8 cellular contexts compared by ENCODE assay signal in genomic region chr1:37794372-37795339, GRCh38. TPM values are rescaled to one million over a fixed set of nuclear protein-coding genes. Genes with fewer than 3 reads are reported as not detected.
A peak's percentile ranks its signal among the peaks of the same experiment; 100 is the strongest.
DNase-seq lines count a peak whose midpoint lies in the region; ATAC-seq and TF ChIP-seq lines count a peak whose summit lies in the region.

No MANE protein-coding gene starts in this region.

- 7 to 13% (median 10%) methylated on average over 39 to 59 of the region's 59 CpGs for WGBS in ovary, 3 donors

- peaks cover 20% of the 10 kb centered on the region for H3K27me3 ChIP-seq in AG04450 (ENCODE audit: control insufficient read depth, insufficient read depth, low read length)
- H3K27me3 ChIP-seq in duodenal mucosa (ENCODE audit: control insufficient read depth in 1 of 2, insufficient read depth in 2 of 2, low read length in 2 of 2), result peaks cover 0 to 4% of the 10 kb centered on the region in 2 donors
- H3K27me3 ChIP-seq in ovary, result no peaks in the 10 kb centered on the region

- no peak for TF ChIP-seq EP300 in ovary (IDR thresholded peaks at IDR 0.05)

- DNase-seq in AG04450 (ENCODE audit: low read depth, low spot score) (no peak), NCI-H2227 (lab: John Stamatoyannopoulos, UW; ENCODE audit: unreplicated experiment) (peak; percentile 55), ovary (no peak), COLO829 (ENCODE audit: low spot score) (no peak), KG1 (lab: John Stamatoyannopoulos, UW) (no peak), NOMO-1 treated with DMSO at 0.1 percent for 48 hours (lab: John Stamatoyannopoulos, UW; ENCODE audit: unreplicated experiment) (no peak)

- H3K36me3 ChIP-seq in duodenal mucosa (ENCODE audit: control insufficient read depth in 1 of 2, insufficient read depth in 2 of 2, low read length in 2 of 2) (peaks cover 0 to 8% of the 10 kb centered on the region in 2 donors), ovary (no peaks in the 10 kb centered on the region)

- H3K4me3 ChIP-seq in AG04450 (ENCODE audit: low read depth, low read length), result peak overlapping the region; percentile 7; the same call in 1 of the 2 replicates
- peak overlapping the region; percentile 43 to 74 for H3K4me3 ChIP-seq in duodenal mucosa (ENCODE audit: low read depth in 1 of 2, low read length in 2 of 2)
- H3K4me3 ChIP-seq in ovary, result peak overlapping the region; percentile 47

- no peak overlapping the region for H3K9ac ChIP-seq in duodenal mucosa (ENCODE audit: low read depth in 1 of 2, low read length in 2 of 2)

- peaks cover 7 to 11% of the 10 kb centered on the region in 2 donors for H3K4me1 ChIP-seq in duodenal mucosa (ENCODE audit: control insufficient read depth in 1 of 2, insufficient read depth in 2 of 2, low read length in 2 of 2)
- peaks cover 5% of the 10 kb centered on the region for H3K4me1 ChIP-seq in ovary (ENCODE audit: insufficient read depth)

- no peak overlapping the region for H3K27ac ChIP-seq in AG04450 (ENCODE audit: low read depth, low read length)
- H3K27ac ChIP-seq in duodenal mucosa (ENCODE audit: low read depth, low read length), result no peak overlapping the region
- H3K27ac ChIP-seq in ovary, result no peak overlapping the region

- no peak for TF ChIP-seq POLR2A in ovary (IDR thresholded peaks at IDR 0.05)

- CTCF ChIA-PET in AG04450 (lab: Charles Lee), result interaction anchor here (0.8 kb wide), 1 partner anchor 113 kb away, joined by 3 read pairs; no protein-coding TSS in a partner anchor

- peak; percentile 42 for ATAC-seq in GM19023 (IDR thresholded peaks at IDR 0.05; ENCODE audit: unreplicated experiment)

- H3K9me3 ChIP-seq in AG04450 (ENCODE audit: control insufficient read depth, insufficient read depth, low read length) (no peaks in the 10 kb centered on the region; the same call in 1 of the 2 replicates), duodenal mucosa (ENCODE audit: control insufficient read depth in 1 of 2, low read length in 2 of 2) (no peaks in the 10 kb centered on the region), ovary (no peaks in the 10 kb centered on the region)

- intact Hi-C loops in ovary (cut with DNase I), result no loop called here

- POLR2A ChIA-PET in AG04450 (lab: Yijun Ruan, JAX), result no interaction called here

- TF ChIP-seq CTCF in AG04450 (IDR thresholded peaks at IDR 0.05; ENCODE audit: low read depth, low read length) (no peak), ovary (IDR thresholded peaks at IDR 0.05) (no peak)

RNA-seq across cellular contexts. Expression of gene MANEAL, which starts 1.0 kb away (rescaled TPM):
- 0.32 and 0.65 TPM in 2 replicates for polyA plus RNA-seq in AG04450 (2011; rRNA removed)
- polyA minus RNA-seq in AG04450 (2011; rRNA and poly(A)+ RNA removed), result 0.17 and 0.83 TPM in 2 replicates
- 1 to 10 TPM in 5 of 7 donors, under 1 TPM in 1, not detected in 1; 0.66 to 2.2 (median 1.7) TPM for total RNA-seq in ovary
- 1 to 10 TPM in 1 of 2 donors, under 1 TPM in 1; 0.99 to 3.7 TPM for polyA plus RNA-seq in ovary

RNA-seq across cellular contexts. Expression of gene C1orf122, which starts 12.9 kb away (rescaled TPM):
- polyA plus RNA-seq in AG04450 (2011; rRNA removed) (26.0 and 30.3 TPM in 2 replicates), ovary (10 to 100 TPM; 10.3 to 23.7 TPM)
- 8.2 and 8.8 TPM in 2 replicates for polyA minus RNA-seq in AG04450 (2011; rRNA and poly(A)+ RNA removed)
- total RNA-seq in ovary, result 10 to 100 TPM; 24.5 to 56.2 (median 32.5) TPM

RNA-seq across cellular contexts. Expression of gene YRDC, which starts 13.4 kb away (rescaled TPM):
- polyA plus RNA-seq in AG04450 (2011; rRNA removed), result 15.2 and 15.6 TPM in 2 replicates
- polyA minus RNA-seq in AG04450 (2011; rRNA and poly(A)+ RNA removed), result 8.3 and 9.7 TPM in 2 replicates
- 10 to 100 TPM in 4 of 7 donors, 1 to 10 TPM in 3; 7.2 to 15.0 (median 11.0) TPM for total RNA-seq in ovary
- polyA plus RNA-seq in ovary, result 1 to 10 TPM; 9.3 to 9.5 TPM

RNA-seq across cellular contexts. Expression of gene EPHA10, which starts 29.7 kb away (rescaled TPM):
- polyA plus RNA-seq in AG04450 (2011; rRNA removed) (not detected in 2 replicates), ovary (under 1 TPM; 0.02 to 0.05 TPM)
- not detected in 2 replicates for polyA minus RNA-seq in AG04450 (2011; rRNA and poly(A)+ RNA removed)
- total RNA-seq in ovary, result under 1 TPM in 4 of 7 donors, not detected in 3; 0.20 to 0.69 (median 0.50) TPM

Comparison
In these comparisons a context has a peak if more than half of its experiments do, and no peak if none do; other contexts are left out.
1. H3K4me3 ChIP-seq: peak in every context shown above with its lines; median percentile 58 in duodenal mucosa; 47 in ovary; 7 in AG04450.